9 cellular contexts compared by ENCODE assay signal in the genomic region with DNA sequence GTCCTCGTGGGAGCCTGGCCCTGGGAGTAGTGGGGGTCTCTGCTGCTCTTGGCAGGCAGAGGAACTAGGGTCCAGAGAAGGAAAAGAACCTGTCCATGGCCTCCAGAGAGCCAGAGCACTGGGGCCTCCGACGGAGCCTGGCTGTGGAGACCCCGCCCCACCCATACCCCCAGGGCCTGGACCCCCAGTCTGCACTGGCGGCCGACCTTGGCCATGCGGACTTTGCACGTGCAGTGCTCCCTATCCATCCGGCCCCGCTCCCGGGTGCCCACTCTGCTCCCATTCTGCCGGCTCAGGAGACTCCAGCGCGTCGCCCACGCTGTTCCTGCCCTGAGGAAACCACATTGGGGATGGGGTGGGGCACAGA. TPM values are rescaled to one million over a fixed set of nuclear protein-coding genes. Genes with fewer than 3 reads are reported as not detected.
DNase-seq lines count a peak whose midpoint lies in the region; TF ChIP-seq lines count a peak whose summit lies in the region.
"Had no signal": no experiment of that assay in that cellular context is flagged by ENCODE, and none has a peak within 500 bp of the region (broad histone marks: within the 10 kb centered on the region; RNA-seq: fewer than 3 reads in every experiment).

No MANE protein-coding gene starts in this region.

- in situ Hi-C loops in astrocyte of the cerebellum (cut with HindIII; ENCODE audit: low sequenced_read_pairs), result no loop called here

- DNase-seq in activated CD4-positive, alpha-beta T cell treated with anti-CD3 and anti-CD28 coated beads, Interleukin-2, amount 10 ng/mL, durations not matched to agents 24 days and 14 days, result no peak
- no peak for DNase-seq in activated CD4-positive, alpha-beta T cell treated with anti-CD3 and anti-CD28 coated beads, Interleukin-2, amount 50 U/mL, for 4 hours
- no peak for DNase-seq in astrocyte of the cerebellum (ENCODE audit: low read depth)
- no peak for DNase-seq in Karpas-422
- no peak for DNase-seq in stimulated activated CD4-positive, alpha-beta T cell treated with anti-CD3 and anti-CD28 coated beads, Interleukin-1b, Interleukin-23, amount 100 ng/mL, for 48 hours
- no peak for DNase-seq in activated CD4-positive, CD25-positive, alpha-beta regulatory T cell (lab: John Stamatoyannopoulos, UW)

- no peak for TF ChIP-seq CTCF in astrocyte of the cerebellum (IDR thresholded peaks at IDR 0.05; ENCODE audit: low read depth, low read length, missing control alignments)

- no peaks in the 10 kb centered on the region for H3K4me1 Mint-ChIP-seq in activated CD4-positive, alpha-beta T cell treated with anti-CD3 and anti-CD28 coated beads, Interleukin-2, amount 10 ng/mL, durations not matched to agents 24 days and 14 days

- no peaks in the 10 kb centered on the region for H3K79me2 ChIP-seq in Karpas-422 (ENCODE audit: low read length)

- no peaks in the 10 kb centered on the region for H3K36me3 Mint-ChIP-seq in activated CD4-positive, alpha-beta T cell treated with anti-CD3 and anti-CD28 coated beads, Interleukin-2, amount 10 ng/mL, durations not matched to agents 24 days and 14 days (ENCODE audit: low read depth)

- H3K4me2 ChIP-seq in Karpas-422 (ENCODE audit: low read depth, low read length, poor library complexity, severe bottlenecking), result no peak overlapping the region

- intact Hi-C loops in activated CD4-positive, alpha-beta T cell treated with anti-CD3 and anti-CD28 coated beads, Interleukin-2, amount 10 ng/mL, durations not matched to agents 24 days and 14 days (cut with micrococcal nuclease), result loop anchor here (2.0 kb wide), 1 partner anchor 59 kb away; no protein-coding TSS in a partner anchor

- H3K36me3 ChIP-seq in subcutaneous abdominal adipose tissue (ENCODE audit: control insufficient read depth in 5 of 5, insufficient read depth in 5 of 5, low read length in 5 of 5) (no peaks in the 10 kb centered on the region), Karpas-422 (ENCODE audit: insufficient read depth, low read length) (no peaks in the 10 kb centered on the region)

- no peak overlapping the region for H2AFZ ChIP-seq in Karpas-422 (ENCODE audit: low read length)

- peaks cover 23% of the 10 kb centered on the region for H3K27me3 Mint-ChIP-seq in activated CD4-positive, alpha-beta T cell treated with anti-CD3 and anti-CD28 coated beads, Interleukin-2, amount 10 ng/mL, durations not matched to agents 24 days and 14 days

- no peak overlapping the region for H3K27ac ChIP-seq in subcutaneous abdominal adipose tissue (ENCODE audit: low read depth, low read length)
- no peak overlapping the region for H3K27ac ChIP-seq in Karpas-422 (ENCODE audit: low read length)

- no peaks in the 10 kb centered on the region for H3K9me2 ChIP-seq in Karpas-422 (replicated peaks; ENCODE audit: insufficient read depth, low read length)

- H3K9me3 ChIP-seq in iPS-18c (ENCODE audit: control insufficient read depth, insufficient read depth, low read length), result no peaks in the 10 kb centered on the region
- H3K9me3 ChIP-seq in subcutaneous abdominal adipose tissue (ENCODE audit: control insufficient read depth in 5 of 5, low read length in 5 of 5), result no peaks in the 10 kb centered on the region
- H3K9me3 ChIP-seq in Karpas-422 (ENCODE audit: low read length), result no peaks in the 10 kb centered on the region

- H3K4me1 ChIP-seq in subcutaneous abdominal adipose tissue (ENCODE audit: control insufficient read depth in 5 of 5, insufficient read depth in 5 of 5, low read length in 5 of 5), result peaks cover 0 to 20% (median 13%) of the 10 kb centered on the region in 5 donors
- no peaks in the 10 kb centered on the region for H3K4me1 ChIP-seq in Karpas-422 (ENCODE audit: low read length)

- no peak overlapping the region for H3K27ac Mint-ChIP-seq in activated CD4-positive, alpha-beta T cell treated with anti-CD3 and anti-CD28 coated beads, Interleukin-2, amount 10 ng/mL, durations not matched to agents 24 days and 14 days

- H3K4me3 ChIP-seq in astrocyte of the cerebellum (ENCODE audit: low read depth, low read length) (peak overlapping the region; percentile 47), iPS-18c (ENCODE audit: insufficient read depth, low read depth, low read length) (peak overlapping the region; percentile 60), subcutaneous abdominal adipose tissue (ENCODE audit: low read depth in 1 of 5, low read length in 5 of 5) (peak overlapping the region in 4 of 5 donors; percentile 36 to 61 (median 52)), Karpas-422 (ENCODE audit: low read length) (no peak overlapping the region)

- peak overlapping the region; percentile 72 for H3K4me3 Mint-ChIP-seq in activated CD4-positive, alpha-beta T cell treated with anti-CD3 and anti-CD28 coated beads, Interleukin-2, amount 10 ng/mL, durations not matched to agents 24 days and 14 days

- no peak overlapping the region for H3K9ac ChIP-seq in subcutaneous abdominal adipose tissue (ENCODE audit: low read length in 5 of 5)
- no peak overlapping the region for H3K9ac ChIP-seq in Karpas-422 (ENCODE audit: low read length)

- no peaks in the 10 kb centered on the region for H3K9me3 Mint-ChIP-seq in activated CD4-positive, alpha-beta T cell treated with anti-CD3 and anti-CD28 coated beads, Interleukin-2, amount 10 ng/mL, durations not matched to agents 24 days and 14 days

- H4K20me1 ChIP-seq in Karpas-422 (ENCODE audit: insufficient read depth, low read depth, low read length), result no peaks in the 10 kb centered on the region; the same call in 1 of the 2 replicates

- H3K27me3 ChIP-seq in subcutaneous abdominal adipose tissue (ENCODE audit: control insufficient read depth in 5 of 5, insufficient read depth in 4 of 5, low read length in 5 of 5), result peaks cover 7 to 45% (median 35%) of the 10 kb centered on the region in 5 donors
- H3K27me3 ChIP-seq in Karpas-422 (ENCODE audit: low read length), result no peaks in the 10 kb centered on the region

RNA-seq across cellular contexts. Expression of gene BEGAIN, which starts 1.1 kb away (rescaled TPM):
- total RNA-seq in activated CD4-positive, alpha-beta T cell treated with anti-CD3 and anti-CD28 coated beads, Interleukin-2, amount 10 ng/mL, durations not matched to agents 24 days and 14 days, result 3.0 and 4.8 TPM in 2 replicates
- 0.47 TPM in 1 of 2 replicates, not detected in the other for total RNA-seq in Karpas-422 (2014; rRNA removed; shearing (Covaris generic); ENCODE audit: low replicate concordance)
- total RNA-seq: LHCN-M2 had no signal
